In the genomic region with DNA sequence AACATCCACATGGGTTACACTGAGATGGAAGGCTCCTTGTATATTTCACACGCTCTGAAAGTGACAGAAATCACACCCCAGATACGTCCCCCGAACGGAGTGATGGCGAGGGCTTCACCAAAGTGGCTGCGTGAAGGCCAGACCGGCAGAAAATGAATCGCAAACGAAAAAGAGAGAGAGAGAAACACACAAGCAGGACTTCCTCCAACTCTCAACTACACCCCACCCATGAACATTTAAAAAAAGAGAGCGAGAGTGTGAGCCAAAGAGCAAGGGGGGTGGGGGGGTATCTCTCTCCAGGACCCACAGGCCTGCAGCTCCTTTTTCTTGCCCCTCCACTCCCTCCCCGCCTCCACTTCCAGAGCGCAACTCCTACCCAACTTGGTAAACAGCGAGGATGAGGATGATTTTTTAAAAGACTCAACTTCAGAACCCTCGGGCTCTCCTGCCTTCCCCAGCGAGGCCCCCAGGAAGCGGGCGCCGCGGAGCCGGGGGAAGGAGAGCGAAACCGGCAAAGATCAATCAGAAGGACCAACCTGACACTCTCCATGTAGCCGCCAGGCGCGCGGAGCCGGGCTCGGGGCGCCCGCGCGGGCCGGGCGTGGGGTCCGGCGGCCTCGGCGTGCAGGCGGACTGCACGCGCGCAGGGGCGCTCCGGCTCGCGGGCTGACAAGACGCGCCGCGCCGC, we compare ENCODE assay signal across 8 cellular contexts.
A peak's percentile ranks its signal among the peaks of the same experiment; 100 is the strongest.
DNase-seq lines count a peak whose midpoint lies in the region; ATAC-seq and TF ChIP-seq lines count a peak whose summit lies in the region.

No MANE protein-coding gene starts in this region.

- peak overlapping the region; percentile 51 for H3K27ac ChIP-seq in cingulate gyrus (ENCODE audit: low read depth, low read length)

- TF ChIP-seq POLR2A in GM18505 (IDR thresholded peaks at IDR 0.05; ENCODE audit: borderline replicate concordance, extremely low read depth, insufficient read depth, insufficient read length) = no peak

- DNase-seq in AG09309 (ENCODE audit: low read depth) = no peak
- peak; percentile 62 for DNase-seq in KBM-7
- peak in 3 of 4 experiments; percentile 62 to 64 (median 64) for DNase-seq in activated CD4-positive, CD25-positive, alpha-beta regulatory T cell (lab: John Stamatoyannopoulos, UW)
- DNase-seq in left lobe of liver (ENCODE audit: low spot score) = peak; percentile 53
- peak; percentile 66 for DNase-seq in stimulated activated CD4-positive, alpha-beta T cell treated with anti-CD3 and anti-CD28 coated beads, Interleukin-4, amount 100 ng/mL, for 24 hours

- ATAC-seq in GM19324 (IDR thresholded peaks at IDR 0.05; ENCODE audit: low FRiP score, unreplicated experiment) (peak; percentile 48), left lobe of liver (peak; percentile 59), GM18505 (IDR thresholded peaks at IDR 0.05; ENCODE audit: unreplicated experiment) (no peak)

- in situ Hi-C loops in KBM-7 (cut with MboI; ENCODE audit: low pct_unique_long_range_greater_than_20kb, low sequenced_read_pairs) = no loop called here

- peak overlapping the region; percentile 72 for H3K4me3 ChIP-seq in AG09309 (ENCODE audit: control insufficient read depth, low read depth, low read length)

- TF ChIP-seq CTCF in AG09309 (IDR thresholded peaks at IDR 0.05; ENCODE audit: control insufficient read depth, insufficient read depth, low read depth, low read length, missing control alignments) = no peak
